Comparison of ENCODE assay signal across 15 cellular contexts in the genomic region with DNA sequence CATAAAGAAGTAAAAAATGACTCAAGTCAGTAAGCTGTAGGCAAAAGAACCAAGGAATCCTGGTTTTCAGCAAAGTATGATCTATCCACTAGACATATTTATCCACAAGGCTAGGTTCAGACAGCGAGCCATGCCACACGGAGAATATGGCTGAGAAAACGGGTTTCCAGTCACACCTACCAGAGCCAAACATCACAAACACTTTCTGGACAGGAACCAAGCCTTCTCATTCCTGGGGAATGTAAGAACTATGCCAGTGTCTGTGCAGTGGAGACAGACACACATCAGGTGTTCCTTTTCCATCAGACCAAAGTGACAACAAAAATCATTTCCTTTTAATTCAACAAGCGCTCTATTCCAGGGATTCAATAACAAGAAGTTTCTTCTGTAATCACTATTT. TPM values are rescaled to one million over a fixed set of nuclear protein-coding genes. Genes with fewer than 3 reads are reported as not detected.
DNase-seq lines count a peak whose midpoint lies in the region; ATAC-seq and TF ChIP-seq lines count a peak whose summit lies in the region.
"Had no signal": no experiment of that assay in that cellular context is flagged by ENCODE, and none has a peak within 500 bp of the region (broad histone marks: within the 10 kb centered on the region; RNA-seq: fewer than 3 reads in every experiment).

No MANE protein-coding gene starts in this region.

- H3K36me3 ChIP-seq in Panc1 (ENCODE audit: control insufficient read depth, insufficient read depth, low read length), result peaks cover 19% of the 10 kb centered on the region

- BruUV-seq in Panc1 (replicated peaks; lab: Mats Ljungman, UMichigan), result no TSS peak

- intact Hi-C loops in Panc1 (cut with micrococcal nuclease; ENCODE audit: unreplicated experiment), result no loop called here

- no peak for TF ChIP-seq CTCF in Panc1 (IDR thresholded peaks at IDR 0.05)

- peaks cover 5 to 26% of the 10 kb centered on the region in 2 donors for H3K36me3 Mint-ChIP-seq in activated T-cell treated with anti-CD3 and anti-CD28 coated beads, Interleukin-2, amount 50 U/mL, for 72 hours (ENCODE audit: insufficient read depth in 2 of 2)

- H3K27me3 ChIP-seq in Panc1 (ENCODE audit: control insufficient read depth, insufficient read depth, low read length), result no peaks in the 10 kb centered on the region
- H3K27me3 ChIP-seq: cardiac muscle cell, esophagus squamous epithelium had no signal

- no peak overlapping the region for H3K4me3 Mint-ChIP-seq in activated T-cell treated with anti-CD3 and anti-CD28 coated beads, Interleukin-2, amount 50 U/mL, for 72 hours
- H3K4me3 Mint-ChIP-seq: activated CD4-positive, alpha-beta T cell treated with anti-CD3 and anti-CD28 coated beads for 36 hours; neural crest cell had no signal

- H3K27ac Mint-ChIP-seq in activated T-cell treated with anti-CD3 and anti-CD28 coated beads, Interleukin-2, amount 50 U/mL, for 72 hours, result no peak overlapping the region
- H3K27ac Mint-ChIP-seq: activated CD4-positive, alpha-beta T cell treated with anti-CD3 and anti-CD28 coated beads for 36 hours had no signal

- no peaks in the 10 kb centered on the region for H3K27me3 Mint-ChIP-seq in activated T-cell treated with anti-CD3 and anti-CD28 coated beads, Interleukin-2, amount 50 U/mL, for 72 hours (ENCODE audit: low read depth)
- H3K27me3 Mint-ChIP-seq: activated CD4-positive, alpha-beta T cell treated with anti-CD3 and anti-CD28 coated beads for 36 hours had no signal

- POLR2A ChIA-PET in Panc1 (lab: Charles Lee), result no interaction called here

- peak; percentile 62 for DNase-seq in AG08395 (ENCODE audit: low spot score)
- peak; percentile 28 for DNase-seq in Panc1 (ENCODE audit: low read depth, low spot score)
- peak; percentile 82 for DNase-seq in dermis blood vessel endothelial cell
- peak; percentile 53 for DNase-seq in non-pigmented ciliary epithelial cell (ENCODE audit: low read depth)
- no peak for DNase-seq in pons (ENCODE audit: low spot score)
- DNase-seq in activated T-cell treated with anti-CD3 and anti-CD28 coated beads, Interleukin-2, amount 50 U/mL, for 72 hours, result no peak
- DNase-seq: activated CD4-positive, alpha-beta T cell treated with anti-CD3 and anti-CD28 coated beads for 36 hours; DMS79 treated with DMSO at 0.1 percent for 48 hours; esophagus squamous epithelium; H7; NCI-H146 had no signal

- CTCF ChIA-PET in Panc1 (lab: Charles Lee), result no interaction called here

- H3K9me3 Mint-ChIP-seq in activated T-cell treated with anti-CD3 and anti-CD28 coated beads, Interleukin-2, amount 50 U/mL, for 72 hours, result no peaks in the 10 kb centered on the region
- H3K9me3 Mint-ChIP-seq: neural crest cell had no signal

- no peaks in the 10 kb centered on the region for H3K4me1 ChIP-seq in Panc1 (ENCODE audit: control insufficient read depth, insufficient read depth, low read length)

- no peaks in the 10 kb centered on the region for H3K9me3 ChIP-seq in Panc1 (ENCODE audit: control insufficient read depth, insufficient read depth, low read depth, low read length)
- H3K9me3 ChIP-seq: esophagus squamous epithelium had no signal

- peaks cover 14% of the 10 kb centered on the region for H3K4me1 Mint-ChIP-seq in activated T-cell treated with anti-CD3 and anti-CD28 coated beads, Interleukin-2, amount 50 U/mL, for 72 hours (ENCODE audit: low read depth)
- H3K4me1 Mint-ChIP-seq: neural crest cell had no signal

- in situ Hi-C loops in Panc1 (cut with HindIII; ENCODE audit: low pct_unique_long_range_greater_than_20kb, low sequenced_read_pairs), result no loop called here

- ATAC-seq in Panc1, result peak; percentile 72
- no peak for ATAC-seq in GM18868 (IDR thresholded peaks at IDR 0.05; ENCODE audit: unreplicated experiment)
- no peak for ATAC-seq in HG02763 (IDR thresholded peaks at IDR 0.05; ENCODE audit: unreplicated experiment)
- no peak for ATAC-seq in activated T-cell treated with anti-CD3 and anti-CD28 coated beads, Interleukin-2, amount 50 U/mL, for 72 hours (replicated peaks in 1 of 2)
- ATAC-seq: activated CD4-positive, alpha-beta T cell treated with anti-CD3 and anti-CD28 coated beads for 36 hours had no signal

- no peak overlapping the region for H3K4me3 ChIP-seq in Panc1 (ENCODE audit: low read depth in 2 of 2, low read length in 2 of 2)
- H3K4me3 ChIP-seq: cardiac muscle cell, esophagus squamous epithelium had no signal

- no peak overlapping the region for H3K27ac ChIP-seq in Panc1 (ENCODE audit: low read length)
- H3K27ac ChIP-seq: cardiac muscle cell, esophagus squamous epithelium had no signal

RNA-seq across cellular contexts. Expression of gene AREL1, which starts 41.1 kb away (rescaled TPM):
- total RNA-seq in Panc1 (2021; ENCODE audit: unreplicated experiment) (44.7 TPM), dermis blood vessel endothelial cell (27.6 and 33.9 TPM in 2 replicates)
- 24.7 TPM for polyA plus RNA-seq in Panc1 (2012; ENCODE audit: insufficient read length)
- total RNA-seq in activated T-cell treated with anti-CD3 and anti-CD28 coated beads, Interleukin-2, amount 50 U/mL, for 72 hours, result 10 to 100 TPM; 34.7 to 43.0 TPM

RNA-seq across cellular contexts. Expression of gene FCF1, which starts 41.2 kb away (rescaled TPM):
- 41.5 TPM for total RNA-seq in Panc1 (2021; ENCODE audit: unreplicated experiment)
- polyA plus RNA-seq in Panc1 (2012; ENCODE audit: insufficient read length), result 23.8 TPM
- total RNA-seq in dermis blood vessel endothelial cell, result 29.6 and 52.5 TPM in 2 replicates
- total RNA-seq in activated T-cell treated with anti-CD3 and anti-CD28 coated beads, Interleukin-2, amount 50 U/mL, for 72 hours, result 10 to 100 TPM; 71.1 to 87.9 TPM

RNA-seq across cellular contexts. Expression of gene LTBP2, which starts 59.8 kb away (rescaled TPM):
- 69.8 TPM for total RNA-seq in Panc1 (2021; ENCODE audit: unreplicated experiment)
- 71.3 TPM for polyA plus RNA-seq in Panc1 (2012; ENCODE audit: insufficient read length)
- total RNA-seq in dermis blood vessel endothelial cell, result 89.2 and 90.5 TPM in 2 replicates
- under 1 TPM; 0.25 to 0.84 TPM for total RNA-seq in activated T-cell treated with anti-CD3 and anti-CD28 coated beads, Interleukin-2, amount 50 U/mL, for 72 hours

Comparison
In these comparisons a context has a peak if more than half of its experiments do, and no peak if none do; other contexts are left out.
1. DNase-seq: peak in AG08395 (single experiment), Panc1 (single experiment), dermis blood vessel endothelial cell (single experiment) and non-pigmented ciliary epithelial cell (single experiment); none in pons (single experiment) and activated T-cell treated with anti-CD3 and anti-CD28 coated beads, Interleukin-2, amount 50 U/mL, for 72 hours (0 of 2).
2. RNA of gene LTBP2, which starts 59.8 kb away (total RNA-seq): 89.2 to 90.5 TPM in dermis blood vessel endothelial cell and 69.8 TPM in Panc1 (single experiment); 0.25 to 0.84 TPM in activated T-cell treated with anti-CD3 and anti-CD28 coated beads, Interleukin-2, amount 50 U/mL, for 72 hours; every median in the first group is over 10 times any median in the second.